In the genomic region with DNA sequence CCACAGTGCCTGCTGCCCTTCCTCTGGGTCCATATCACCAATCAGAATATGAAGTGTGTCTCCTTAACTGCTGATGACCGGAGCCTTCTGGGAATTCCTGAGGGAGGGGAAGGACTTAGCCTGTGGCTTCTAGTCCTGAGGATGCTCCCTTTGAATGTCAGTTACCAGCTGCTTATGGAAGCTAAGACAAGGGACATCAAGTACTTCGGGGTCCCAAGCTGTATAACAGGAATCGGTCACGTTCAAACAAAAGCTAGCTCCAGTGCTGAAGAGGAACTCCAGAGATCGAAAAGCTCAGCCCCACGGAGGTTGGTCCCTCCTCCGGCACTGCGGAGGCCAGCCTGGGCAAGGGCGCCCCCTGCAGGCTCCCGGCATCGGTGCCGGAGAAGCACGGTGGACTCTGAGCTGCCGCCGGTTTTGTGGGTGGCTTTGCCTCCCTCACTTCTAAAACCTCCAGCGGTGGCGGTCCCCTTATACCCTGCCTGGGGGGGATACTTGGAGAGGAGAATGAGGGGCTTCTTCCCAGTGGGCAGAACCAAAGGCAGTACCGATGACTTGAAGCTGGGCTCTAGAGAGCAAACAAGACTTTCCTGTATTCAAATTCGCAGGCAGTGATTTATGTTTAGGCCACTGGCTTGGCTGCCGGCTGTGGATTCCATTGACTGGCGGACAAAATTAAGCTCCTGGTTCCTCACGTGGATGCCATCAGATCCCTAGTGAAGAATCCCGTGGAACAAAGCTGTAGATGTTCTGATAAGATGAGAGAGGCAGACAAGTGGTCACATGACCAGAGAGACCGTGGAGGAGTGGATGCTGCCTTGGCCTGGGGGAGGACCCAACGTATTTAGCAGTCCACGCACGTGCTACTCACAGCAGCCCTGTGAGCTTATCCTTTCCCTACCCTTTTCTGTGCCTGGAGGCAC, we compare ENCODE assay signal across 1 cellular context.
A peak's percentile ranks its signal among the peaks of the same experiment; 100 is the strongest.
TF ChIP-seq lines count a peak whose summit lies in the region.

No MANE protein-coding gene starts in this region.

TF ChIP-seq in HepG2, 621 proteins besides CTCF, POLR2A, EP300 and RAD21 (continued from another document and continues in another):
- TF ChIP-seq ZC3H13 (CRISPR knock-in tag; IDR thresholded peaks at IDR 0.05) = no peak
- no peak for TF ChIP-seq PRMT3 (CRISPR knock-in tag; IDR thresholded peaks at IDR 0.05; ENCODE audit: borderline replicate concordance, low read depth)
- no peak; the same call in 1 of the 2 replicates for TF ChIP-seq ZNF572 (CRISPR knock-in tag; IDR thresholded peaks at IDR 0.05)
- TF ChIP-seq ZSCAN20 (CRISPR knock-in tag; IDR thresholded peaks at IDR 0.05; ENCODE audit: borderline replicate concordance) = no peak
- TF ChIP-seq ZNF264 (CRISPR knock-in tag; IDR thresholded peaks at IDR 0.05) = no peak
- peak; percentile 43; the same call in 1 of the 2 replicates for TF ChIP-seq ZNF83 (CRISPR knock-in tag; IDR thresholded peaks at IDR 0.05; ENCODE audit: borderline replicate concordance)
- no peak for TF ChIP-seq ZNF101 (CRISPR knock-in tag; IDR thresholded peaks at IDR 0.05; ENCODE audit: borderline replicate concordance, low read depth)
- TF ChIP-seq ZNF121 (CRISPR knock-in tag; IDR thresholded peaks at IDR 0.05) = no peak
- no peak for TF ChIP-seq ZNF724P (CRISPR knock-in tag; IDR thresholded peaks at IDR 0.05; ENCODE audit: borderline replicate concordance)
- TF ChIP-seq ZFP1 (CRISPR knock-in tag; IDR thresholded peaks at IDR 0.05) = no peak
- no peak for TF ChIP-seq ZFP36 (IDR thresholded peaks at IDR 0.05; ENCODE audit: borderline replicate concordance, low read depth, low read length, partially characterized antibody)
- TF ChIP-seq, protein P1, sequence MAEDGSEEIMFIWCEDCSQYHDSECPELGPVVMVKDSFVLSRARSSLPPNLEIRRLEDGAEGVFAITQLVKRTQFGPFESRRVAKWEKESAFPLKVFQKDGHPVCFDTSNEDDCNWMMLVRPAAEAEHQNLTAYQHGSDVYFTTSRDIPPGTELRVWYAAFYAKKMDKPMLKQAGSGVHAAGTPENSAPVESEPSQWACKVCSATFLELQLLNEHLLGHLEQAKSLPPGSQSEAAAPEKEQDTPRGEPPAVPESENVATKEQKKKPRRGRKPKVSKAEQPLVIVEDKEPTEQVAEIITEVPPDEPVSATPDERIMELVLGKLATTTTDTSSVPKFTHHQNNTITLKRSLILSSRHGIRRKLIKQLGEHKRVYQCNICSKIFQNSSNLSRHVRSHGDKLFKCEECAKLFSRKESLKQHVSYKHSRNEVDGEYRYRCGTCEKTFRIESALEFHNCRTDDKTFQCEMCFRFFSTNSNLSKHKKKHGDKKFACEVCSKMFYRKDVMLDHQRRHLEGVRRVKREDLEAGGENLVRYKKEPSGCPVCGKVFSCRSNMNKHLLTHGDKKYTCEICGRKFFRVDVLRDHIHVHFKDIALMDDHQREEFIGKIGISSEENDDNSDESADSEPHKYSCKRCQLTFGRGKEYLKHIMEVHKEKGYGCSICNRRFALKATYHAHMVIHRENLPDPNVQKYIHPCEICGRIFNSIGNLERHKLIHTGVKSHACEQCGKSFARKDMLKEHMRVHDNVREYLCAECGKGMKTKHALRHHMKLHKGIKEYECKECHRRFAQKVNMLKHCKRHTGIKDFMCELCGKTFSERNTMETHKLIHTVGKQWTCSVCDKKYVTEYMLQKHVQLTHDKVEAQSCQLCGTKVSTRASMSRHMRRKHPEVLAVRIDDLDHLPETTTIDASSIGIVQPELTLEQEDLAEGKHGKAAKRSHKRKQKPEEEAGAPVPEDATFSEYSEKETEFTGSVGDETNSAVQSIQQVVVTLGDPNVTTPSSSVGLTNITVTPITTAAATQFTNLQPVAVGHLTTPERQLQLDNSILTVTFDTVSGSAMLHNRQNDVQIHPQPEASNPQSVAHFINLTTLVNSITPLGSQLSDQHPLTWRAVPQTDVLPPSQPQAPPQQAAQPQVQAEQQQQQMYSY (CRISPR knock-in tag; IDR thresholded peaks at IDR 0.05) = no peak
- TF ChIP-seq GPN1 (CRISPR knock-in tag; IDR thresholded peaks at IDR 0.05; ENCODE audit: borderline replicate concordance) = no peak
- TF ChIP-seq REPIN1 (CRISPR knock-in tag; IDR thresholded peaks at IDR 0.05; ENCODE audit: borderline replicate concordance, low read depth) = no peak
- no peak for TF ChIP-seq DPF2 (CRISPR knock-in tag; IDR thresholded peaks at IDR 0.05; ENCODE audit: borderline replicate concordance, low read depth)
- no peak for TF ChIP-seq FIP1L1 (IDR thresholded peaks at IDR 0.05; ENCODE audit: borderline replicate concordance, insufficient read depth, low read depth, low read length)
- no peak for TF ChIP-seq SRSF4 (IDR thresholded peaks at IDR 0.05; ENCODE audit: low read depth, low read length, poor library complexity, severe bottlenecking)
- TF ChIP-seq ZBTB8A (CRISPR knock-in tag; IDR thresholded peaks at IDR 0.05; ENCODE audit: borderline replicate concordance, low read depth) = no peak
- TF ChIP-seq ZNF235 (CRISPR knock-in tag; IDR thresholded peaks at IDR 0.05; ENCODE audit: borderline replicate concordance) = no peak
- no peak for TF ChIP-seq GTF2F1 (IDR thresholded peaks at IDR 0.05; ENCODE audit: low read length)
- TF ChIP-seq TBP (CRISPR knock-in tag; IDR thresholded peaks at IDR 0.05) = no peak
- TF ChIP-seq CBFB (CRISPR knock-in tag; IDR thresholded peaks at IDR 0.05) = 0 out of 2 replicates have a peak, but pooled peaks have one; percentile 52
- TF ChIP-seq NR2F2 (IDR thresholded peaks at IDR 0.05; ENCODE audit: borderline replicate concordance, low read depth) = no peak
- TF ChIP-seq KAT7 (CRISPR knock-in tag; IDR thresholded peaks at IDR 0.05; ENCODE audit: borderline replicate concordance) = peak; percentile 54; the same call in 1 of the 2 replicates
- TF ChIP-seq, protein P2, sequence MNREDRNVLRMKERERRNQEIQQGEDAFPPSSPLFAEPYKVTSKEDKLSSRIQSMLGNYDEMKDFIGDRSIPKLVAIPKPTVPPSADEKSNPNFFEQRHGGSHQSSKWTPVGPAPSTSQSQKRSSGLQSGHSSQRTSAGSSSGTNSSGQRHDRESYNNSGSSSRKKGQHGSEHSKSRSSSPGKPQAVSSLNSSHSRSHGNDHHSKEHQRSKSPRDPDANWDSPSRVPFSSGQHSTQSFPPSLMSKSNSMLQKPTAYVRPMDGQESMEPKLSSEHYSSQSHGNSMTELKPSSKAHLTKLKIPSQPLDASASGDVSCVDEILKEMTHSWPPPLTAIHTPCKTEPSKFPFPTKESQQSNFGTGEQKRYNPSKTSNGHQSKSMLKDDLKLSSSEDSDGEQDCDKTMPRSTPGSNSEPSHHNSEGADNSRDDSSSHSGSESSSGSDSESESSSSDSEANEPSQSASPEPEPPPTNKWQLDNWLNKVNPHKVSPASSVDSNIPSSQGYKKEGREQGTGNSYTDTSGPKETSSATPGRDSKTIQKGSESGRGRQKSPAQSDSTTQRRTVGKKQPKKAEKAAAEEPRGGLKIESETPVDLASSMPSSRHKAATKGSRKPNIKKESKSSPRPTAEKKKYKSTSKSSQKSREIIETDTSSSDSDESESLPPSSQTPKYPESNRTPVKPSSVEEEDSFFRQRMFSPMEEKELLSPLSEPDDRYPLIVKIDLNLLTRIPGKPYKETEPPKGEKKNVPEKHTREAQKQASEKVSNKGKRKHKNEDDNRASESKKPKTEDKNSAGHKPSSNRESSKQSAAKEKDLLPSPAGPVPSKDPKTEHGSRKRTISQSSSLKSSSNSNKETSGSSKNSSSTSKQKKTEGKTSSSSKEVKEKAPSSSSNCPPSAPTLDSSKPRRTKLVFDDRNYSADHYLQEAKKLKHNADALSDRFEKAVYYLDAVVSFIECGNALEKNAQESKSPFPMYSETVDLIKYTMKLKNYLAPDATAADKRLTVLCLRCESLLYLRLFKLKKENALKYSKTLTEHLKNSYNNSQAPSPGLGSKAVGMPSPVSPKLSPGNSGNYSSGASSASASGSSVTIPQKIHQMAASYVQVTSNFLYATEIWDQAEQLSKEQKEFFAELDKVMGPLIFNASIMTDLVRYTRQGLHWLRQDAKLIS (CRISPR knock-in tag; IDR thresholded peaks at IDR 0.05) = no peak
- TF ChIP-seq KDM6A (CRISPR knock-in tag; IDR thresholded peaks at IDR 0.05; ENCODE audit: low read depth) = no peak
- 0 out of 2 replicates have a peak, but pooled peaks have one; percentile 25 for TF ChIP-seq ZBTB20 (CRISPR knock-in tag; IDR thresholded peaks at IDR 0.05; ENCODE audit: borderline replicate concordance, low read depth)
- no peak for TF ChIP-seq PAX8 (CRISPR knock-in tag; IDR thresholded peaks at IDR 0.05; ENCODE audit: borderline replicate concordance)
- no peak for TF ChIP-seq ZNF430 (CRISPR knock-in tag; IDR thresholded peaks at IDR 0.05)
- no peak for TF ChIP-seq ZBTB1 (CRISPR knock-in tag; IDR thresholded peaks at IDR 0.05; ENCODE audit: borderline replicate concordance)
- TF ChIP-seq GATAD2A (CRISPR knock-in tag; IDR thresholded peaks at IDR 0.05) = peak; percentile 34; the same call in 1 of the 2 replicates
- TF ChIP-seq, protein P3, sequence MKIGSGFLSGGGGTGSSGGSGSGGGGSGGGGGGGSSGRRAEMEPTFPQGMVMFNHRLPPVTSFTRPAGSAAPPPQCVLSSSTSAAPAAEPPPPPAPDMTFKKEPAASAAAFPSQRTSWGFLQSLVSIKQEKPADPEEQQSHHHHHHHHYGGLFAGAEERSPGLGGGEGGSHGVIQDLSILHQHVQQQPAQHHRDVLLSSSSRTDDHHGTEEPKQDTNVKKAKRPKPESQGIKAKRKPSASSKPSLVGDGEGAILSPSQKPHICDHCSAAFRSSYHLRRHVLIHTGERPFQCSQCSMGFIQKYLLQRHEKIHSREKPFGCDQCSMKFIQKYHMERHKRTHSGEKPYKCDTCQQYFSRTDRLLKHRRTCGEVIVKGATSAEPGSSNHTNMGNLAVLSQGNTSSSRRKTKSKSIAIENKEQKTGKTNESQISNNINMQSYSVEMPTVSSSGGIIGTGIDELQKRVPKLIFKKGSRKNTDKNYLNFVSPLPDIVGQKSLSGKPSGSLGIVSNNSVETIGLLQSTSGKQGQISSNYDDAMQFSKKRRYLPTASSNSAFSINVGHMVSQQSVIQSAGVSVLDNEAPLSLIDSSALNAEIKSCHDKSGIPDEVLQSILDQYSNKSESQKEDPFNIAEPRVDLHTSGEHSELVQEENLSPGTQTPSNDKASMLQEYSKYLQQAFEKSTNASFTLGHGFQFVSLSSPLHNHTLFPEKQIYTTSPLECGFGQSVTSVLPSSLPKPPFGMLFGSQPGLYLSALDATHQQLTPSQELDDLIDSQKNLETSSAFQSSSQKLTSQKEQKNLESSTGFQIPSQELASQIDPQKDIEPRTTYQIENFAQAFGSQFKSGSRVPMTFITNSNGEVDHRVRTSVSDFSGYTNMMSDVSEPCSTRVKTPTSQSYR (CRISPR knock-in tag; IDR thresholded peaks at IDR 0.05; ENCODE audit: borderline replicate concordance) = no peak
- TF ChIP-seq SP140L (CRISPR knock-in tag; IDR thresholded peaks at IDR 0.05; ENCODE audit: borderline replicate concordance) = peak; percentile 70; the same call in 1 of the 2 replicates
- TF ChIP-seq RNF2 (conservative IDR thresholded peaks at IDR 0.05; ENCODE audit: low read depth) = no peak
- TF ChIP-seq SMYD3 (CRISPR knock-in tag; IDR thresholded peaks at IDR 0.05) = no peak
- TF ChIP-seq ZSCAN22 (CRISPR knock-in tag; IDR thresholded peaks at IDR 0.05) = no peak
- TF ChIP-seq, protein P4, sequence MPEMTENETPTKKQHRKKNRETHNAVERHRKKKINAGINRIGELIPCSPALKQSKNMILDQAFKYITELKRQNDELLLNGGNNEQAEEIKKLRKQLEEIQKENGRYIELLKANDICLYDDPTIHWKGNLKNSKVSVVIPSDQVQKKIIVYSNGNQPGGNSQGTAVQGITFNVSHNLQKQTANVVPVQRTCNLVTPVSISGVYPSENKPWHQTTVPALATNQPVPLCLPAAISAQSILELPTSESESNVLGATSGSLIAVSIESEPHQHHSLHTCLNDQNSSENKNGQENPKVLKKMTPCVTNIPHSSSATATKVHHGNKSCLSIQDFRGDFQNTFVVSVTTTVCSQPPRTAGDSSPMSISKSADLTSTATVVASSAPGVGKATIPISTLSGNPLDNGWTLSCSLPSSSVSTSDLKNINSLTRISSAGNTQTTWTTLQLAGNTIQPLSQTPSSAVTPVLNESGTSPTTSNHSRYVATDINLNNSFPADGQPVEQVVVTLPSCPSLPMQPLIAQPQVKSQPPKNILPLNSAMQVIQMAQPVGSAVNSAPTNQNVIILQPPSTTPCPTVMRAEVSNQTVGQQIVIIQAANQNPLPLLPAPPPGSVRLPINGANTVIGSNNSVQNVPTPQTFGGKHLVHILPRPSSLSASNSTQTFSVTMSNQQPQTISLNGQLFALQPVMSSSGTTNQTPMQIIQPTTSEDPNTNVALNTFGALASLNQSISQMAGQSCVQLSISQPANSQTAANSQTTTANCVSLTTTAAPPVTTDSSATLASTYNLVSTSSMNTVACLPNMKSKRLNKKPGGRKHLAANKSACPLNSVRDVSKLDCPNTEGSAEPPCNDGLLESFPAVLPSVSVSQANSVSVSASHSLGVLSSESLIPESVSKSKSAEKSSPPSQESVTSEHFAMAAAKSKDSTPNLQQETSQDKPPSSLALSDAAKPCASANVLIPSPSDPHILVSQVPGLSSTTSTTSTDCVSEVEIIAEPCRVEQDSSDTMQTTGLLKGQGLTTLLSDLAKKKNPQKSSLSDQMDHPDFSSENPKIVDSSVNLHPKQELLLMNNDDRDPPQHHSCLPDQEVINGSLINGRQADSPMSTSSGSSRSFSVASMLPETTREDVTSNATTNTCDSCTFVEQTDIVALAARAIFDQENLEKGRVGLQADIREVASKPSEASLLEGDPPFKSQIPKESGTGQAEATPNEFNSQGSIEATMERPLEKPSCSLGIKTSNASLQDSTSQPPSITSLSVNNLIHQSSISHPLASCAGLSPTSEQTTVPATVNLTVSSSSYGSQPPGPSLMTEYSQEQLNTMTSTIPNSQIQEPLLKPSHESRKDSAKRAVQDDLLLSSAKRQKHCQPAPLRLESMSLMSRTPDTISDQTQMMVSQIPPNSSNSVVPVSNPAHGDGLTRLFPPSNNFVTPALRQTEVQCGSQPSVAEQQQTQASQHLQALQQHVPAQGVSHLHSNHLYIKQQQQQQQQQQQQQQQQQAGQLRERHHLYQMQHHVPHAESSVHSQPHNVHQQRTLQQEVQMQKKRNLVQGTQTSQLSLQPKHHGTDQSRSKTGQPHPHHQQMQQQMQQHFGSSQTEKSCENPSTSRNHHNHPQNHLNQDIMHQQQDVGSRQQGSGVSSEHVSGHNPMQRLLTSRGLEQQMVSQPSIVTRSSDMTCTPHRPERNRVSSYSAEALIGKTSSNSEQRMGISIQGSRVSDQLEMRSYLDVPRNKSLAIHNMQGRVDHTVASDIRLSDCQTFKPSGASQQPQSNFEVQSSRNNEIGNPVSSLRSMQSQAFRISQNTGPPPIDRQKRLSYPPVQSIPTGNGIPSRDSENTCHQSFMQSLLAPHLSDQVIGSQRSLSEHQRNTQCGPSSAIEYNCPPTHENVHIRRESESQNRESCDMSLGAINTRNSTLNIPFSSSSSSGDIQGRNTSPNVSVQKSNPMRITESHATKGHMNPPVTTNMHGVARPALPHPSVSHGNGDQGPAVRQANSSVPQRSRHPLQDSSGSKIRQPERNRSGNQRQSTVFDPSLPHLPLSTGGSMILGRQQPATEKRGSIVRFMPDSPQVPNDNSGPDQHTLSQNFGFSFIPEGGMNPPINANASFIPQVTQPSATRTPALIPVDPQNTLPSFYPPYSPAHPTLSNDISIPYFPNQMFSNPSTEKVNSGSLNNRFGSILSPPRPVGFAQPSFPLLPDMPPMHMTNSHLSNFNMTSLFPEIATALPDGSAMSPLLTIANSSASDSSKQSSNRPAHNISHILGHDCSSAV (CRISPR knock-in tag; IDR thresholded peaks at IDR 0.05; ENCODE audit: borderline replicate concordance) = 0 out of 2 replicates have a peak, but pooled peaks have one; percentile 14
- no peak; the same call in 1 of the 2 replicates for TF ChIP-seq ZNF652 (CRISPR knock-in tag; IDR thresholded peaks at IDR 0.05; ENCODE audit: borderline replicate concordance, low read depth)
- no peak for TF ChIP-seq ZNF496 (CRISPR knock-in tag; IDR thresholded peaks at IDR 0.05; ENCODE audit: insufficient replicate concordance)
- no peak for TF ChIP-seq ZNF510 (CRISPR knock-in tag; IDR thresholded peaks at IDR 0.05; ENCODE audit: low read depth)
- TF ChIP-seq GZF1 (CRISPR knock-in tag; IDR thresholded peaks at IDR 0.05) = no peak
- TF ChIP-seq HES4 (CRISPR knock-in tag; IDR thresholded peaks at IDR 0.05; ENCODE audit: borderline replicate concordance) = no peak
